8 cellular contexts compared by ENCODE assay signal in the genomic region with DNA sequence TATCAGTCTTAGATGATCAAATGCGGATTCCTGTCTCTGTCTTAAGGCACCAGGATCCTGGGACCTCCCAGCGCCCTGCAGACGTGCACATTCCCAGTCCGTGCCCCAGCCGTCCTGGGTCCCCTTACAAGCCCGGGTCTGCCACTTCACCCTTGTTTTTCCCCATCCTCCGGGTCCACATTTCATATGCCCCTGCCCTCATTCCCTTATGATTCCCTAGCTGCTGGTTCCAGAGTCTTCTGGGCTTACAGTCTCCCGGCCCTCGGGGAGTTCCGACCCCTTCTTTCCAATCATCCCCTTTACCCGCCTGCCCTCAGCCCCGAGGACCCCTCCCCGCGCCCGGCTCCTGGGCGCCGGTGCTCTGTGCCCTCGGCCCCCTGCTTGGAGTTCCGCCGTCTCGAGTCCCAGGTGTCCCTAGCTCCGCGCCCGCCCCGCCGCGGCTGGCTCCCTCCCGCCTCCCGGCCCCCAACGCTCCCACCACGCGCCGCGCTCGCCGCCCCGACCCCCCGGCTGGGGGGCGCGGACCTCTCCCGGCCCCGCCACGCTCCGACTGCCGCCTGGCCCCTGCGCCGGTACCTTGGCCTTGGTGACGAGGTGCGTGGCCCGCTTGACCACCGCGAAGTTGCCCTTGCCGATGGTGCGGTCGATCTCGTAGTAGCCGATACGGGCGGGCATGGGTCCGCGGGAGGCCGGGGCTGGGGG. TPM values are rescaled to one million over a fixed set of nuclear protein-coding genes. Genes with fewer than 3 reads are reported as not detected.
DNase-seq lines count a peak whose midpoint lies in the region; ATAC-seq, FAIRE-seq and TF ChIP-seq lines count a peak whose summit lies in the region.

No MANE protein-coding gene starts in this region.

- no peak for FAIRE-seq in pancreas (lab: Jason Lieb, UNC)

- H3K9me3 ChIP-seq in pancreas = no peaks in the 10 kb centered on the region

- H3K9me3 Mint-ChIP-seq in activated naive CD4-positive, alpha-beta T cell treated with anti-CD3 and anti-CD28 coated beads, Interleukin-2, amount 50 U/mL, for 24 hours = no peaks in the 10 kb centered on the region
- peaks cover 3% of the 10 kb centered on the region for H3K9me3 Mint-ChIP-seq in glutamatergic neuron (ENCODE audit: unreplicated experiment)

- 0 to 2% methylated on average over 57 to 62 of the region's 62 CpGs for WGBS in pancreas, 2 donors

- H3K4me3 ChIP-seq in pancreas = peak overlapping the region; percentile 29 to 91 (median 82)

- H3K27me3 ChIP-seq in pancreas = no peaks in the 10 kb centered on the region

- H3K4me1 Mint-ChIP-seq in activated naive CD4-positive, alpha-beta T cell treated with anti-CD3 and anti-CD28 coated beads, Interleukin-2, amount 50 U/mL, for 24 hours = peaks cover 59% of the 10 kb centered on the region
- H3K4me1 Mint-ChIP-seq in glutamatergic neuron (ENCODE audit: low read depth, unreplicated experiment) = peaks cover 27% of the 10 kb centered on the region

- TF ChIP-seq CTCF in glutamatergic neuron (IDR thresholded peaks at IDR 0.05; ENCODE audit: partially characterized antibody, unreplicated experiment) (no peak), pancreas (IDR thresholded peaks at IDR 0.05) (no peak)

- no peaks in the 10 kb centered on the region for H3K27me3 Mint-ChIP-seq in activated naive CD4-positive, alpha-beta T cell treated with anti-CD3 and anti-CD28 coated beads, Interleukin-2, amount 50 U/mL, for 24 hours
- H3K27me3 Mint-ChIP-seq in glutamatergic neuron (ENCODE audit: unreplicated experiment) = peaks cover 7% of the 10 kb centered on the region

- no peaks in the 10 kb centered on the region for H3K36me3 ChIP-seq in pancreas

- H3K4me3 Mint-ChIP-seq in activated naive CD4-positive, alpha-beta T cell treated with anti-CD3 and anti-CD28 coated beads, Interleukin-2, amount 50 U/mL, for 24 hours = peak overlapping the region; percentile 98
- peak overlapping the region; percentile 88 for H3K4me3 Mint-ChIP-seq in glutamatergic neuron (ENCODE audit: unreplicated experiment)

- intact Hi-C loops in pancreas (cut with DNase I) = no loop called here

- peaks cover 12 to 33% (median 25%) of the 10 kb centered on the region in 3 donors for H3K4me1 ChIP-seq in pancreas

- ATAC-seq in HG02759 (IDR thresholded peaks at IDR 0.05; ENCODE audit: unreplicated experiment) = peak; percentile 37
- peak; percentile 17 to 36 (median 25) for ATAC-seq in pancreas
- no peak for ATAC-seq in HG03378 (IDR thresholded peaks at IDR 0.05; ENCODE audit: unreplicated experiment)

- peaks cover 2% of the 10 kb centered on the region for H3K36me3 Mint-ChIP-seq in activated naive CD4-positive, alpha-beta T cell treated with anti-CD3 and anti-CD28 coated beads, Interleukin-2, amount 50 U/mL, for 24 hours
- no peaks in the 10 kb centered on the region for H3K36me3 Mint-ChIP-seq in glutamatergic neuron (ENCODE audit: unreplicated experiment)

- peak overlapping the region; percentile 86 to 99 (median 95) for H3K27ac ChIP-seq in pancreas

- peak overlapping the region; percentile 96 for H3K27ac Mint-ChIP-seq in activated naive CD4-positive, alpha-beta T cell treated with anti-CD3 and anti-CD28 coated beads, Interleukin-2, amount 50 U/mL, for 24 hours
- peak overlapping the region; percentile 40 for H3K27ac Mint-ChIP-seq in glutamatergic neuron (ENCODE audit: unreplicated experiment)

- DNase-seq in NCI-H748 (lab: John Stamatoyannopoulos, UW; ENCODE audit: unreplicated experiment) (peak; percentile 44), NCI-H748 treated with DMSO at 0.1 percent for 48 hours (lab: John Stamatoyannopoulos, UW) (no peak), NCI-H2171 treated with DMSO at 0.1 percent for 48 hours (lab: John Stamatoyannopoulos, UW) (peak; percentile 57), glutamatergic neuron (no peak), pancreas (peak; percentile 39 to 86 (median 53))

RNA-seq across cellular contexts. Expression of a gene that starts 0.5 kb away (rescaled TPM):
- total RNA-seq in glutamatergic neuron (ENCODE audit: unreplicated experiment) (22.2 TPM), pancreas (10 to 100 TPM; 22.5 to 27.3 (median 25.2) TPM)
- polyA plus RNA-seq in pancreas = 10 to 100 TPM; 11.1 to 16.2 TPM

RNA-seq across cellular contexts. Expression of a gene that starts 46.4 kb away (rescaled TPM):
- total RNA-seq in glutamatergic neuron (ENCODE audit: unreplicated experiment) (161 TPM), pancreas (10 to 100 TPM; 21.8 to 47.7 (median 29.1) TPM)
- polyA plus RNA-seq in pancreas = 10 to 100 TPM; 14.8 to 19.4 TPM

Comparison
In these comparisons a context has a peak if more than half of its experiments do, and no peak if none do; other contexts are left out.
1. DNase-seq: peak in NCI-H748 (single experiment), NCI-H2171 treated with DMSO at 0.1 percent for 48 hours (single experiment) and pancreas (6 of 6); none in NCI-H748 treated with DMSO at 0.1 percent for 48 hours (single experiment) and glutamatergic neuron (single experiment).